In genomic region chr13:22040810-22041364, GRCh38 we compare ENCODE assay signal across 14 cellular contexts.
DNase-seq lines count a peak whose midpoint lies in the region; ATAC-seq and TF ChIP-seq lines count a peak whose summit lies in the region.
"Had no signal": no experiment of that assay in that cellular context is flagged by ENCODE, and none has a peak within 500 bp of the region (broad histone marks: within the 10 kb centered on the region; RNA-seq: fewer than 3 reads in every experiment).

No MANE protein-coding gene starts in this region.

- no peaks in the 10 kb centered on the region for H3K4me1 Mint-ChIP-seq in CD4-positive, alpha-beta T cell (ENCODE audit: low read depth)
- H3K4me1 Mint-ChIP-seq in activated naive CD8-positive, alpha-beta T cell treated with anti-CD3 and anti-CD28 coated beads, Interleukin-2, amount 50 U/mL, for 24 hours, result peaks cover 35% of the 10 kb centered on the region

- no peaks in the 10 kb centered on the region for H3K9me3 ChIP-seq in CD4-positive, alpha-beta T cell (ENCODE audit: control insufficient read depth, low read length)
- no peaks in the 10 kb centered on the region for H3K9me3 ChIP-seq in lower lobe of right lung

- POLR2A ChIA-PET in CD4-positive, alpha-beta T cell (lab: Charles Lee), result interaction anchor here (1.4 kb wide), 1 partner anchor 27 kb away, joined by 4 read pairs; no protein-coding TSS in a partner anchor

- H3K27me3 ChIP-seq in CD4-positive, alpha-beta T cell (ENCODE audit: control insufficient read depth, insufficient read depth, low read length), result no peaks in the 10 kb centered on the region
- H3K27me3 ChIP-seq in lower lobe of right lung (ENCODE audit: low read depth) (no peaks in the 10 kb centered on the region), dorsolateral prefrontal cortex (peaks cover 0 to 8% (median 0%) of the 10 kb centered on the region in 45 donors)

- DNase-seq in CD4-positive, alpha-beta T cell, result peak in 1 of 10 experiments; percentile 12
- DNase-seq in activated naive CD8-positive, alpha-beta T cell treated with anti-CD3 and anti-CD28 coated beads, Interleukin-2, amount 50 U/mL, for 24 hours, result no peak
- DNase-seq in lower lobe of right lung, result peak; percentile 60
- no peak for DNase-seq in OCI-M1 (lab: John Stamatoyannopoulos, UW)
- no peak for DNase-seq in dorsolateral prefrontal cortex
- DNase-seq: amygdala; COR-L47; stimulated activated CD4-positive, alpha-beta T cell treated with anti-CD3 and anti-CD28 coated beads, Interleukin-2, amount 100 ng/mL, for 48 hours; T1000 had no signal

- no peak overlapping the region for H3K27ac ChIP-seq in CD4-positive, alpha-beta T cell (ENCODE audit: low read depth, low read length)
- no peak overlapping the region for H3K27ac ChIP-seq in lower lobe of right lung
- H3K27ac ChIP-seq in dorsolateral prefrontal cortex, result no peak overlapping the region

- TF ChIP-seq CTCF in CD4-positive, alpha-beta T cell (IDR thresholded peaks at IDR 0.05), result no peak
- TF ChIP-seq CTCF in lower lobe of right lung (IDR thresholded peaks at IDR 0.05) (no peak), dorsolateral prefrontal cortex (IDR thresholded peaks at IDR 0.05 in 54 of 56, conservative IDR thresholded peaks at IDR 0.05 in 2 of 56; ENCODE audit: low read depth in 1 of 56, partially characterized antibody in 56 of 56) (no peak)

- intact Hi-C loops in CD4-positive, alpha-beta T cell (cut with DNase I, micrococcal nuclease), result no loop called here
- intact Hi-C loops in lower lobe of right lung (cut with DNase I), result no loop called here
- intact Hi-C loops in dorsolateral prefrontal cortex (cut with DNase I), result no loop called here

- no peaks in the 10 kb centered on the region for H3K4me1 ChIP-seq in lower lobe of right lung
- H3K4me1 ChIP-seq: HAP-1 had no signal

- CTCF ChIA-PET in CD4-positive, alpha-beta T cell (lab: Charles Lee), result interaction anchor here (0.8 kb wide), 1 partner anchor 403 kb away, joined by 3 read pairs; no protein-coding TSS in a partner anchor

- no peaks in the 10 kb centered on the region for H3K27me3 Mint-ChIP-seq in CD4-positive, alpha-beta T cell
- H3K27me3 Mint-ChIP-seq in activated naive CD8-positive, alpha-beta T cell treated with anti-CD3 and anti-CD28 coated beads, Interleukin-2, amount 50 U/mL, for 24 hours, result no peaks in the 10 kb centered on the region

- no peaks in the 10 kb centered on the region for H3K36me3 ChIP-seq in lower lobe of right lung
- H3K36me3 ChIP-seq: HAP-1 had no signal

- peak overlapping the region; percentile 12 for H3K27ac Mint-ChIP-seq in CD4-positive, alpha-beta T cell
- H3K27ac Mint-ChIP-seq in activated naive CD8-positive, alpha-beta T cell treated with anti-CD3 and anti-CD28 coated beads, Interleukin-2, amount 50 U/mL, for 24 hours, result no peak overlapping the region

- no peaks in the 10 kb centered on the region for H3K36me3 Mint-ChIP-seq in CD4-positive, alpha-beta T cell (ENCODE audit: low read depth)
- H3K36me3 Mint-ChIP-seq in activated naive CD8-positive, alpha-beta T cell treated with anti-CD3 and anti-CD28 coated beads, Interleukin-2, amount 50 U/mL, for 24 hours (ENCODE audit: low read depth), result peaks cover 5% of the 10 kb centered on the region

- H3K9me3 Mint-ChIP-seq in CD4-positive, alpha-beta T cell, result no peaks in the 10 kb centered on the region
- H3K9me3 Mint-ChIP-seq in activated naive CD8-positive, alpha-beta T cell treated with anti-CD3 and anti-CD28 coated beads, Interleukin-2, amount 50 U/mL, for 24 hours, result peaks cover 5% of the 10 kb centered on the region

- H3K4me3 Mint-ChIP-seq in CD4-positive, alpha-beta T cell, result peak overlapping the region; percentile 91
- H3K4me3 Mint-ChIP-seq in activated naive CD8-positive, alpha-beta T cell treated with anti-CD3 and anti-CD28 coated beads, Interleukin-2, amount 50 U/mL, for 24 hours, result peak overlapping the region; percentile 61

- peak overlapping the region; percentile 28 for H3K4me3 ChIP-seq in lower lobe of right lung
- no peak overlapping the region for H3K4me3 ChIP-seq in dorsolateral prefrontal cortex
- H3K4me3 ChIP-seq: HAP-1 had no signal

- peak; percentile 76 for ATAC-seq in CD4-positive, alpha-beta T cell (ENCODE audit: poor library complexity)
- ATAC-seq in HG02642 (IDR thresholded peaks at IDR 0.05; ENCODE audit: poor library complexity, unreplicated experiment) (peak; percentile 45), lower lobe of right lung (peak in 1 of 2 donors; percentile 64), HG02588 (IDR thresholded peaks at IDR 0.05; ENCODE audit: unreplicated experiment) (no peak), HG02981 (IDR thresholded peaks at IDR 0.05; ENCODE audit: unreplicated experiment) (no peak)
- ATAC-seq in activated naive CD8-positive, alpha-beta T cell treated with anti-CD3 and anti-CD28 coated beads, Interleukin-2, amount 50 U/mL, for 24 hours, result peak; percentile 28
- ATAC-seq: HepG2 had no signal

Comparison
In these comparisons a context has a peak if more than half of its experiments do, and no peak if none do; other contexts are left out.
1. ATAC-seq: peak in CD4-positive, alpha-beta T cell (single experiment), HG02642 (single experiment) and activated naive CD8-positive, alpha-beta T cell treated with anti-CD3 and anti-CD28 coated beads, Interleukin-2, amount 50 U/mL, for 24 hours (single experiment); none in HG02588 (single experiment) and HG02981 (single experiment).